25 cellular contexts compared by ENCODE assay signal in the genomic region with DNA sequence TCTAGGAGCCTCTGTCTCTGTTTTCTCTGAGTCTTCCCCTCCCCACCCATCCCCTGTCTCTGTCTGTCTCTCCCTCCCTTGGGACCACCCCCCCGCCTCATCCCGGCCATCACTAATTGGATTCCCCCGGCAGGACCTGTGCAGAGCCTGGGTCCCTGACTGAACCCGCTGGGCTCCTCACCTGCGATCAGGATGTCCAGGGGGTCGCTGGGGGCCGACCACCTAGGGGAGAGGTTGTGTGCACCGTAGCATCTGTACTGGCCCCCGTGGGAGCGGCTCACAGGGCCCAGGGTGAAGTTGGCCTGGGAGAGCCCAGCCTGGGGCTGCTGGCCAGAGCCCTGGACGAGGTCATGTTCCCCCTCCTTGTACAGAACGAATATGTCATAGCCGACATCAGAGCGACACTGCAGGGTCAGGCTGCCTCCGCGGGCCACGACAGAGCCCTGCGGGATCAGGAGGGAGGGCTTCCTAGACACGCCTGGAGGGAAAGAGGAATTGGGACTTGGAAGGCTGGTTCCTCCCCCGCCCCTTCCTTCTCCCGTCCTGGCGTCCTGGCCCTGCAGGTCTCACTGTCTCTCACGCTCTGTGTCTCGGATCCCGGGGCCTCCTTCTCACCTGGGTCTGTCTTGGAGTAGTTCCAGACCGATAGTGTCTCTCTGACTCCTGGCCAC. TPM values are rescaled to one million over a fixed set of nuclear protein-coding genes. Genes with fewer than 3 reads are reported as not detected.
DNase-seq lines count a peak whose midpoint lies in the region; ATAC-seq and TF ChIP-seq lines count a peak whose summit lies in the region.
"Had no signal": no experiment of that assay in that cellular context is flagged by ENCODE, and none has a peak within 500 bp of the region (broad histone marks: within the 10 kb centered on the region; RNA-seq: fewer than 3 reads in every experiment).

No MANE protein-coding gene starts in this region.

- no peaks in the 10 kb centered on the region for H4K20me1 ChIP-seq in IMR-90 (ENCODE audit: insufficient read depth, low read length)

- peak; percentile 62 for DNase-seq in CD1c-positive myeloid dendritic cell (ENCODE audit: extremely low spot score)
- no peak for DNase-seq in IMR-90
- DNase-seq in glutamatergic neuron, result no peak
- DNase-seq in psoas muscle, result no peak
- DNase-seq in COLO829 (ENCODE audit: low spot score), result no peak
- no peak for DNase-seq in HPDE6-E6E7 (ENCODE audit: extremely low spot score)
- DNase-seq in NCI-H345 treated with DMSO at 0.1 percent for 48 hours (lab: John Stamatoyannopoulos, UW; ENCODE audit: unreplicated experiment), result no peak
- DNase-seq: C1 segment of cervical spinal cord, DMS79 treated with DMSO at 0.1 percent for 48 hours, MM.1S, NCI-H1092, NCI-H1436 treated with DMSO at 0.1 percent for 48 hours, NCI-H2081, NCI-H2171 treated with DMSO at 0.1 percent for 48 hours, NCI-H510A, NCI-H774, SHP77 treated with DMSO at 0.1 percent for 48 hours, SK-N-SH had no signal

- no TSS peak for BruUV-seq in IMR-90 (replicated peaks; lab: Mats Ljungman, UMichigan)

- TF ChIP-seq CTCF in IMR-90 (conservative IDR thresholded peaks at IDR 0.05; ENCODE audit: low read depth, low read length) (no peak), glutamatergic neuron (IDR thresholded peaks at IDR 0.05; ENCODE audit: partially characterized antibody, unreplicated experiment) (no peak), psoas muscle (IDR thresholded peaks at IDR 0.05) (no peak)

- H3K27me3 ChIP-seq in IMR-90 (ENCODE audit: control insufficient read depth, insufficient read depth, low read length) (peaks cover 22% of the 10 kb centered on the region), psoas muscle (ENCODE audit: insufficient read depth in 3 of 3, low read length in 2 of 3) (peaks cover 0 to 42% (median 12%) of the 10 kb centered on the region in 3 donors)

- no peak overlapping the region for H3K9ac ChIP-seq in IMR-90 (ENCODE audit: low read depth, low read length)
- H3K9ac ChIP-seq: SK-N-SH had no signal

- H3K9me1 ChIP-seq in IMR-90 (ENCODE audit: insufficient read depth, low read length), result no peaks in the 10 kb centered on the region

- no peaks in the 10 kb centered on the region for H3K79me1 ChIP-seq in IMR-90 (ENCODE audit: low read depth in 1 of 2, low read length in 2 of 2)

- H4K91ac ChIP-seq in IMR-90 (ENCODE audit: insufficient read depth, low read depth, low read length), result no peak overlapping the region

- H4K8ac ChIP-seq in IMR-90 (ENCODE audit: low read depth in 2 of 2, low read length in 2 of 2), result no peak overlapping the region

- no peak overlapping the region for H3K27ac Mint-ChIP-seq in glutamatergic neuron (ENCODE audit: unreplicated experiment)
- H3K27ac Mint-ChIP-seq: IgD-negative memory B cell had no signal

- no peak overlapping the region for H3K18ac ChIP-seq in IMR-90 (ENCODE audit: low read depth, low read length)

- in situ Hi-C loops in IMR-90 (cut with MboI; ENCODE audit: low sequenced_read_pairs), result no loop called here

- dilution Hi-C loops in IMR-90 (cut with HindIII; ENCODE audit: low sequenced_read_pairs, unreplicated experiment), result no loop called here

- intact Hi-C loops in IMR-90 (cut with micrococcal nuclease) (no loop called here), psoas muscle (cut with DNase I) (no loop called here)

- no peak overlapping the region for H2BK5ac ChIP-seq in IMR-90 (ENCODE audit: low read depth, low read length, poor library complexity, severe bottlenecking)

- no peaks in the 10 kb centered on the region for H3K36me3 ChIP-seq in IMR-90 (ENCODE audit: control insufficient read depth, insufficient read depth, low read length)
- no peaks in the 10 kb centered on the region for H3K36me3 ChIP-seq in psoas muscle (ENCODE audit: insufficient read depth in 1 of 2, low read depth in 1 of 2)
- H3K36me3 ChIP-seq: HAP-1 had no signal

- no peaks in the 10 kb centered on the region for H3K36me3 Mint-ChIP-seq in glutamatergic neuron (ENCODE audit: unreplicated experiment)
- H3K36me3 Mint-ChIP-seq: IgD-negative memory B cell had no signal

- ATAC-seq in IMR-90 (ENCODE audit: low read depth) (no peak), psoas muscle (no peak), GM19452 (IDR thresholded peaks at IDR 0.05; ENCODE audit: unreplicated experiment) (no peak)

- CTCF ChIA-PET in IMR-90 (lab: Yijun Ruan, JAX), result no interaction called here

- H3K4me1 ChIP-seq in IMR-90 (ENCODE audit: control insufficient read depth, insufficient read depth, low read length) (no peaks in the 10 kb centered on the region), psoas muscle (no peaks in the 10 kb centered on the region)
- H3K4me1 ChIP-seq: HAP-1 had no signal

- H2AK9ac ChIP-seq in IMR-90 (replicated peaks; ENCODE audit: low read depth, low read length, poor library complexity), result no peak overlapping the region

- H2BK120ac ChIP-seq in IMR-90 (ENCODE audit: low read depth, low read length), result no peak overlapping the region

- WGBS in IMR-90 (ENCODE audit: extremely low coverage in 2 of 2, insufficient read length in 1 of 2), 2 experiments, result 27% methylated on average over 6 of the region's 26 CpGs; no CpG with 5 or more reads in 1 of the 2 experiments
- WGBS in psoas muscle, 3 donors, result 44 to 45% (median 44%) methylated on average over 22 to 26 of the region's 26 CpGs

- H3K9me3 ChIP-seq in IMR-90 (ENCODE audit: control insufficient read depth, insufficient read depth, low read length) (no peaks in the 10 kb centered on the region), psoas muscle (no peaks in the 10 kb centered on the region)
- H3K9me3 ChIP-seq: HAP-1, SK-N-SH had no signal

- H3K56ac ChIP-seq in IMR-90 (ENCODE audit: extremely low read depth, insufficient read depth, low read length), result no peak overlapping the region

- H3K27ac ChIP-seq in IMR-90 (ENCODE audit: insufficient read depth, low read length), result no peak overlapping the region
- no peak overlapping the region for H3K27ac ChIP-seq in psoas muscle
- H3K27ac ChIP-seq: HL-60 had no signal

- no peak overlapping the region for H2BK20ac ChIP-seq in IMR-90 (ENCODE audit: low read depth, low read length)

- peak overlapping the region; percentile 43 for H3K4me3 Mint-ChIP-seq in glutamatergic neuron (ENCODE audit: unreplicated experiment)
- H3K4me3 Mint-ChIP-seq: IgD-negative memory B cell had no signal

- POLR2A ChIA-PET in IMR-90 (lab: Charles Lee; ENCODE audit: unreplicated experiment), result no interaction called here

- peaks cover 8% of the 10 kb centered on the region for H3K27me3 Mint-ChIP-seq in glutamatergic neuron (ENCODE audit: unreplicated experiment)

- peaks cover 5% of the 10 kb centered on the region for H3K9me3 Mint-ChIP-seq in glutamatergic neuron (ENCODE audit: unreplicated experiment)
- H3K9me3 Mint-ChIP-seq: IgD-negative memory B cell had no signal

- peaks cover 9% of the 10 kb centered on the region for H3K4me1 Mint-ChIP-seq in glutamatergic neuron (ENCODE audit: low read depth, unreplicated experiment)

- TF ChIP-seq RAD21 in IMR-90 (IDR thresholded peaks at IDR 0.05; ENCODE audit: low read length), result no peak

- H2BK15ac ChIP-seq in IMR-90 (ENCODE audit: low read depth, low read length), result no peak overlapping the region

- TF ChIP-seq POLR2A in IMR-90 (IDR thresholded peaks at IDR 0.05; ENCODE audit: low read depth, low read length), result no peak

- H2AFZ ChIP-seq in IMR-90 (replicated peaks; ENCODE audit: low read length, poor library complexity), result peak overlapping the region; percentile 43

- H3K14ac ChIP-seq in IMR-90 (replicated peaks; ENCODE audit: low read depth, low read length), result no peak overlapping the region

- H3K23ac ChIP-seq in IMR-90 (ENCODE audit: low read depth, low read length), result no peak overlapping the region

- H3K4ac ChIP-seq in IMR-90 (ENCODE audit: low read depth, low read length), result no peak overlapping the region

- H2AK5ac ChIP-seq in IMR-90 (ENCODE audit: low read depth, low read length), result no peak overlapping the region

- H3K4me2 ChIP-seq in IMR-90 (ENCODE audit: low read depth, low read length), result no peak overlapping the region
- H3K4me2 ChIP-seq: SK-N-SH had no signal

- no peak overlapping the region for H3K4me3 ChIP-seq in IMR-90 (ENCODE audit: insufficient read depth, low read depth, low read length)
- H3K4me3 ChIP-seq in psoas muscle, result peak overlapping the region; percentile 41
- H3K4me3 ChIP-seq: HAP-1 had no signal

- H4K5ac ChIP-seq in IMR-90 (ENCODE audit: low read depth, low read length), result no peak overlapping the region

RNA-seq across cellular contexts. Expression of a gene that starts 1.8 kb away (rescaled TPM):
- total RNA-seq in IMR-90 (2012; rRNA removed) (not detected in 2 replicates), glutamatergic neuron (ENCODE audit: unreplicated experiment) (0.17 TPM), psoas muscle (1 to 10 TPM; 2.2 to 5.1 (median 4.4) TPM)
- polyA plus RNA-seq in IMR-90 (2012; rRNA removed) (not detected in 2 replicates), psoas muscle (1 to 10 TPM in 2 of 3 donors, under 1 TPM in 1; 0.95 to 1.3 (median 1.1) TPM)
- not detected in 2 replicates for polyA plus RNA-seq in IMR-90 (2012; cell fraction: cytosol; rRNA removed)
- not detected in 2 replicates for polyA plus RNA-seq in IMR-90 (2012; cell fraction: nucleus; rRNA removed; ENCODE audit: low replicate concordance)
- total RNA-seq: A673, LHCN-M2, RPMI7951 had no signal
- polyA plus RNA-seq: IgD-negative memory B cell, SK-N-SH had no signal

RNA-seq across cellular contexts. Expression of a gene that starts 12.7 kb away (rescaled TPM):
- total RNA-seq in IMR-90 (2012; rRNA removed), result not detected in 2 replicates
- polyA plus RNA-seq in IMR-90 (2012; rRNA removed), result not detected in 2 replicates
- polyA plus RNA-seq in IMR-90 (2012; cell fraction: cytosol; rRNA removed), result not detected in 2 replicates
- polyA plus RNA-seq in IMR-90 (2012; cell fraction: nucleus; rRNA removed; ENCODE audit: low replicate concordance), result not detected in 2 replicates
- not detected for total RNA-seq in glutamatergic neuron (ENCODE audit: unreplicated experiment)
- 1 to 10 TPM in 3 of 4 donors, under 1 TPM in 1; 0.54 to 1.6 (median 1.3) TPM for total RNA-seq in psoas muscle
- under 1 TPM; 0.22 to 0.48 (median 0.42) TPM for polyA plus RNA-seq in psoas muscle
- total RNA-seq: A673, LHCN-M2, RPMI7951 had no signal
- polyA plus RNA-seq: SK-N-SH had no signal

RNA-seq across cellular contexts. Expression of a gene that starts 25.7 kb away (rescaled TPM):
- total RNA-seq in IMR-90 (2012; rRNA removed) (not detected in 2 replicates), glutamatergic neuron (ENCODE audit: unreplicated experiment) (0.54 TPM), psoas muscle (1 to 10 TPM in 3 of 4 donors, under 1 TPM in 1; 0.79 to 2.4 (median 1.7) TPM)
- polyA plus RNA-seq in IMR-90 (2012; rRNA removed) (not detected in 2 replicates), psoas muscle (1 to 10 TPM in 1 of 3 donors, under 1 TPM in 2; 0.41 to 1.3 (median 0.42) TPM)
- polyA plus RNA-seq in IMR-90 (2012; cell fraction: cytosol; rRNA removed), result not detected in 2 replicates
- not detected in 2 replicates for polyA plus RNA-seq in IMR-90 (2012; cell fraction: nucleus; rRNA removed; ENCODE audit: low replicate concordance)
- total RNA-seq: A673, LHCN-M2, RPMI7951 had no signal
- polyA plus RNA-seq: SK-N-SH had no signal

RNA-seq across cellular contexts. Expression of a gene that starts 32.4 kb away (rescaled TPM):
- total RNA-seq in IMR-90 (2012; rRNA removed) (not detected in 2 replicates), glutamatergic neuron (ENCODE audit: unreplicated experiment) (not detected), psoas muscle (1 to 10 TPM; 1.9 to 3.8 (median 2.3) TPM)
- polyA plus RNA-seq in IMR-90 (2012; rRNA removed) (not detected in 2 replicates), psoas muscle (1 to 10 TPM in 1 of 3 donors, under 1 TPM in 2; 0.32 to 1.2 (median 0.40) TPM)
- not detected in 2 replicates for polyA plus RNA-seq in IMR-90 (2012; cell fraction: cytosol; rRNA removed)
- not detected in 2 replicates for polyA plus RNA-seq in IMR-90 (2012; cell fraction: nucleus; rRNA removed; ENCODE audit: low replicate concordance)
- total RNA-seq: A673, LHCN-M2, RPMI7951 had no signal
- polyA plus RNA-seq: SK-N-SH had no signal

RNA-seq across cellular contexts. Expression of a gene that starts 54.6 kb away (rescaled TPM):
- total RNA-seq in IMR-90 (2012; rRNA removed), result 1,531 and 2,225 TPM in 2 replicates
- 2,323 and 2,588 TPM in 2 replicates for polyA plus RNA-seq in IMR-90 (2012; rRNA removed)
- 5,840 and 5,869 TPM in 2 replicates for polyA plus RNA-seq in IMR-90 (2012; cell fraction: cytosol; rRNA removed)
- 1,199 and 1,463 TPM in 2 replicates for polyA plus RNA-seq in IMR-90 (2012; cell fraction: nucleus; rRNA removed; ENCODE audit: low replicate concordance)
- total RNA-seq in glutamatergic neuron (ENCODE audit: unreplicated experiment), result 557 TPM
- total RNA-seq in psoas muscle, result 100 to 1,000 TPM; 479 to 705 (median 663) TPM
- 1,000 to 10,000 TPM; 1,294 to 2,049 (median 1,972) TPM for polyA plus RNA-seq in psoas muscle
